Comparison of ENCODE assay signal across 1 cellular context in genomic region chr4:69832326-69833030, GRCh38.
TF ChIP-seq lines count a peak whose summit lies in the region.

No MANE protein-coding gene starts in this region.

TF ChIP-seq in HepG2, 621 proteins besides CTCF, POLR2A, EP300 and RAD21 (continued from another document and continues in another):
- TF ChIP-seq ZNF704 (CRISPR knock-in tag; IDR thresholded peaks at IDR 0.05; ENCODE audit: borderline replicate concordance) (no peak), ZBTB8A (CRISPR knock-in tag; IDR thresholded peaks at IDR 0.05; ENCODE audit: borderline replicate concordance, low read depth) (no peak; the same call in 1 of the 2 replicates), CHD4 (IDR thresholded peaks at IDR 0.05; ENCODE audit: borderline replicate concordance, low read length) (peak; percentile 84; the same call in 1 of the 2 replicates), SATB2 (CRISPR knock-in tag; IDR thresholded peaks at IDR 0.05) (no peak), ZNF83 (CRISPR knock-in tag; IDR thresholded peaks at IDR 0.05; ENCODE audit: borderline replicate concordance) (no peak), ZIK1 (CRISPR knock-in tag; IDR thresholded peaks at IDR 0.05; ENCODE audit: borderline replicate concordance, low read depth) (no peak), ZNF331 (CRISPR knock-in tag; IDR thresholded peaks at IDR 0.05) (peak; percentile 74; the same call in 1 of the 2 replicates), FOSL2 (CRISPR knock-in tag; IDR thresholded peaks at IDR 0.05) (peak; percentile 83), IKZF4 (CRISPR knock-in tag; IDR thresholded peaks at IDR 0.05; ENCODE audit: borderline replicate concordance, low read depth, not compliant biosample characterization) (no peak), HNRNPLL (IDR thresholded peaks at IDR 0.05; ENCODE audit: low read depth, low read length, poor library complexity, severe bottlenecking) (no peak), RNF2 (conservative IDR thresholded peaks at IDR 0.05; ENCODE audit: low read depth) (no peak), REST (IDR thresholded peaks at IDR 0.05; ENCODE audit: borderline replicate concordance in 1 of 2, low read depth in 1 of 2, low read length in 2 of 2) (peak in 1 of 2 experiments; percentile 76; a peak in 2 of 4 replicates), ZNF660 (CRISPR knock-in tag; IDR thresholded peaks at IDR 0.05; ENCODE audit: borderline replicate concordance, low read depth) (no peak), GABPA (IDR thresholded peaks at IDR 0.05; ENCODE audit: low read depth, low read length) (no peak), GABPA (CRISPR knock-in tag; IDR thresholded peaks at IDR 0.05; ENCODE audit: low read depth) (peak; percentile 55; the same call in 1 of the 2 replicates), RCOR2 (CRISPR knock-in tag; IDR thresholded peaks at IDR 0.05) (peak; percentile 66; the same call in 1 of the 2 replicates), CBX1 (IDR thresholded peaks at IDR 0.05; ENCODE audit: low read depth) (no peak), PHF5A (CRISPR knock-in tag; IDR thresholded peaks at IDR 0.05; ENCODE audit: low read depth, unreplicated experiment) (no peak), SALL2 (CRISPR knock-in tag; IDR thresholded peaks at IDR 0.05) (peak; percentile 10; the same call in 1 of the 2 replicates), ZNF33A (CRISPR knock-in tag; IDR thresholded peaks at IDR 0.05; ENCODE audit: borderline replicate concordance) (no peak), ZNF431 (CRISPR knock-in tag; IDR thresholded peaks at IDR 0.05; ENCODE audit: borderline replicate concordance, low read depth) (no peak; the same call in 1 of the 2 replicates), EZH2 (conservative IDR thresholded peaks at IDR 0.05; ENCODE audit: low read depth, low read length) (no peak), ZMYM4 (CRISPR knock-in tag; IDR thresholded peaks at IDR 0.05) (peak; percentile 98)
- TF ChIP-seq, protein P1, sequence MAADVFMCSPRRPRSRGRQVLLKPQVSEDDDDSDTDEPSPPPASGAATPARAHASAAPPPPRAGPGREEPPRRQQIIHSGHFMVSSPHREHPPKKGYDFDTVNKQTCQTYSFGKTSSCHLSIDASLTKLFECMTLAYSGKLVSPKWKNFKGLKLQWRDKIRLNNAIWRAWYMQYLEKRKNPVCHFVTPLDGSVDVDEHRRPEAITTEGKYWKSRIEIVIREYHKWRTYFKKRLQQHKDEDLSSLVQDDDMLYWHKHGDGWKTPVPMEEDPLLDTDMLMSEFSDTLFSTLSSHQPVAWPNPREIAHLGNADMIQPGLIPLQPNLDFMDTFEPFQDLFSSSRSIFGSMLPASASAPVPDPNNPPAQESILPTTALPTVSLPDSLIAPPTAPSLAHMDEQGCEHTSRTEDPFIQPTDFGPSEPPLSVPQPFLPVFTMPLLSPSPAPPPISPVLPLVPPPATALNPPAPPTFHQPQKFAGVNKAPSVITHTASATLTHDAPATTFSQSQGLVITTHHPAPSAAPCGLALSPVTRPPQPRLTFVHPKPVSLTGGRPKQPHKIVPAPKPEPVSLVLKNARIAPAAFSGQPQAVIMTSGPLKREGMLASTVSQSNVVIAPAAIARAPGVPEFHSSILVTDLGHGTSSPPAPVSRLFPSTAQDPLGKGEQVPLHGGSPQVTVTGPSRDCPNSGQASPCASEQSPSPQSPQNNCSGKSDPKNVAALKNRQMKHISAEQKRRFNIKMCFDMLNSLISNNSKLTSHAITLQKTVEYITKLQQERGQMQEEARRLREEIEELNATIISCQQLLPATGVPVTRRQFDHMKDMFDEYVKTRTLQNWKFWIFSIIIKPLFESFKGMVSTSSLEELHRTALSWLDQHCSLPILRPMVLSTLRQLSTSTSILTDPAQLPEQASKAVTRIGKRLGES (CRISPR knock-in tag; IDR thresholded peaks at IDR 0.05; ENCODE audit: borderline replicate concordance) = no peak
- TF ChIP-seq, protein P2, sequence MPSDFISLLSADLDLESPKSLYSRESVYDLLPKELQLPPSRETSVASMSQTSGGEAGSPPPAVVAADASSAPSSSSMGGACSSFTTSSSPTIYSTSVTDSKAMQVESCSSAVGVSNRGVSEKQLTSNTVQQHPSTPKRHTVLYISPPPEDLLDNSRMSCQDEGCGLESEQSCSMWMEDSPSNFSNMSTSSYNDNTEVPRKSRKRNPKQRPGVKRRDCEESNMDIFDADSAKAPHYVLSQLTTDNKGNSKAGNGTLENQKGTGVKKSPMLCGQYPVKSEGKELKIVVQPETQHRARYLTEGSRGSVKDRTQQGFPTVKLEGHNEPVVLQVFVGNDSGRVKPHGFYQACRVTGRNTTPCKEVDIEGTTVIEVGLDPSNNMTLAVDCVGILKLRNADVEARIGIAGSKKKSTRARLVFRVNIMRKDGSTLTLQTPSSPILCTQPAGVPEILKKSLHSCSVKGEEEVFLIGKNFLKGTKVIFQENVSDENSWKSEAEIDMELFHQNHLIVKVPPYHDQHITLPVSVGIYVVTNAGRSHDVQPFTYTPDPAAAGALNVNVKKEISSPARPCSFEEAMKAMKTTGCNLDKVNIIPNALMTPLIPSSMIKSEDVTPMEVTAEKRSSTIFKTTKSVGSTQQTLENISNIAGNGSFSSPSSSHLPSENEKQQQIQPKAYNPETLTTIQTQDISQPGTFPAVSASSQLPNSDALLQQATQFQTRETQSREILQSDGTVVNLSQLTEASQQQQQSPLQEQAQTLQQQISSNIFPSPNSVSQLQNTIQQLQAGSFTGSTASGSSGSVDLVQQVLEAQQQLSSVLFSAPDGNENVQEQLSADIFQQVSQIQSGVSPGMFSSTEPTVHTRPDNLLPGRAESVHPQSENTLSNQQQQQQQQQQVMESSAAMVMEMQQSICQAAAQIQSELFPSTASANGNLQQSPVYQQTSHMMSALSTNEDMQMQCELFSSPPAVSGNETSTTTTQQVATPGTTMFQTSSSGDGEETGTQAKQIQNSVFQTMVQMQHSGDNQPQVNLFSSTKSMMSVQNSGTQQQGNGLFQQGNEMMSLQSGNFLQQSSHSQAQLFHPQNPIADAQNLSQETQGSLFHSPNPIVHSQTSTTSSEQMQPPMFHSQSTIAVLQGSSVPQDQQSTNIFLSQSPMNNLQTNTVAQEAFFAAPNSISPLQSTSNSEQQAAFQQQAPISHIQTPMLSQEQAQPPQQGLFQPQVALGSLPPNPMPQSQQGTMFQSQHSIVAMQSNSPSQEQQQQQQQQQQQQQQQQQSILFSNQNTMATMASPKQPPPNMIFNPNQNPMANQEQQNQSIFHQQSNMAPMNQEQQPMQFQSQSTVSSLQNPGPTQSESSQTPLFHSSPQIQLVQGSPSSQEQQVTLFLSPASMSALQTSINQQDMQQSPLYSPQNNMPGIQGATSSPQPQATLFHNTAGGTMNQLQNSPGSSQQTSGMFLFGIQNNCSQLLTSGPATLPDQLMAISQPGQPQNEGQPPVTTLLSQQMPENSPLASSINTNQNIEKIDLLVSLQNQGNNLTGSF (CRISPR knock-in tag; IDR thresholded peaks at IDR 0.05) = no peak
- TF ChIP-seq, protein P3, sequence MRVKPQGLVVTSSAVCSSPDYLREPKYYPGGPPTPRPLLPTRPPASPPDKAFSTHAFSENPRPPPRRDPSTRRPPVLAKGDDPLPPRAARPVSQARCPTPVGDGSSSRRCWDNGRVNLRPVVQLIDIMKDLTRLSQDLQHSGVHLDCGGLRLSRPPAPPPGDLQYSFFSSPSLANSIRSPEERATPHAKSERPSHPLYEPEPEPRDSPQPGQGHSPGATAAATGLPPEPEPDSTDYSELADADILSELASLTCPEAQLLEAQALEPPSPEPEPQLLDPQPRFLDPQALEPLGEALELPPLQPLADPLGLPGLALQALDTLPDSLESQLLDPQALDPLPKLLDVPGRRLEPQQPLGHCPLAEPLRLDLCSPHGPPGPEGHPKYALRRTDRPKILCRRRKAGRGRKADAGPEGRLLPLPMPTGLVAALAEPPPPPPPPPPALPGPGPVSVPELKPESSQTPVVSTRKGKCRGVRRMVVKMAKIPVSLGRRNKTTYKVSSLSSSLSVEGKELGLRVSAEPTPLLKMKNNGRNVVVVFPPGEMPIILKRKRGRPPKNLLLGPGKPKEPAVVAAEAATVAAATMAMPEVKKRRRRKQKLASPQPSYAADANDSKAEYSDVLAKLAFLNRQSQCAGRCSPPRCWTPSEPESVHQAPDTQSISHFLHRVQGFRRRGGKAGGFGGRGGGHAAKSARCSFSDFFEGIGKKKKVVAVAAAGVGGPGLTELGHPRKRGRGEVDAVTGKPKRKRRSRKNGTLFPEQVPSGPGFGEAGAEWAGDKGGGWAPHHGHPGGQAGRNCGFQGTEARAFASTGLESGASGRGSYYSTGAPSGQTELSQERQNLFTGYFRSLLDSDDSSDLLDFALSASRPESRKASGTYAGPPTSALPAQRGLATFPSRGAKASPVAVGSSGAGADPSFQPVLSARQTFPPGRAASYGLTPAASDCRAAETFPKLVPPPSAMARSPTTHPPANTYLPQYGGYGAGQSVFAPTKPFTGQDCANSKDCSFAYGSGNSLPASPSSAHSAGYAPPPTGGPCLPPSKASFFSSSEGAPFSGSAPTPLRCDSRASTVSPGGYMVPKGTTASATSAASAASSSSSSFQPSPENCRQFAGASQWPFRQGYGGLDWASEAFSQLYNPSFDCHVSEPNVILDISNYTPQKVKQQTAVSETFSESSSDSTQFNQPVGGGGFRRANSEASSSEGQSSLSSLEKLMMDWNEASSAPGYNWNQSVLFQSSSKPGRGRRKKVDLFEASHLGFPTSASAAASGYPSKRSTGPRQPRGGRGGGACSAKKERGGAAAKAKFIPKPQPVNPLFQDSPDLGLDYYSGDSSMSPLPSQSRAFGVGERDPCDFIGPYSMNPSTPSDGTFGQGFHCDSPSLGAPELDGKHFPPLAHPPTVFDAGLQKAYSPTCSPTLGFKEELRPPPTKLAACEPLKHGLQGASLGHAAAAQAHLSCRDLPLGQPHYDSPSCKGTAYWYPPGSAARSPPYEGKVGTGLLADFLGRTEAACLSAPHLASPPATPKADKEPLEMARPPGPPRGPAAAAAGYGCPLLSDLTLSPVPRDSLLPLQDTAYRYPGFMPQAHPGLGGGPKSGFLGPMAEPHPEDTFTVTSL (CRISPR knock-in tag; IDR thresholded peaks at IDR 0.05; ENCODE audit: borderline replicate concordance) = peak; percentile 96
- TF ChIP-seq, protein P4, sequence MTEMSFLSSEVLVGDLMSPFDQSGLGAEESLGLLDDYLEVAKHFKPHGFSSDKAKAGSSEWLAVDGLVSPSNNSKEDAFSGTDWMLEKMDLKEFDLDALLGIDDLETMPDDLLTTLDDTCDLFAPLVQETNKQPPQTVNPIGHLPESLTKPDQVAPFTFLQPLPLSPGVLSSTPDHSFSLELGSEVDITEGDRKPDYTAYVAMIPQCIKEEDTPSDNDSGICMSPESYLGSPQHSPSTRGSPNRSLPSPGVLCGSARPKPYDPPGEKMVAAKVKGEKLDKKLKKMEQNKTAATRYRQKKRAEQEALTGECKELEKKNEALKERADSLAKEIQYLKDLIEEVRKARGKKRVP (CRISPR knock-in tag; IDR thresholded peaks at IDR 0.05) = peak in 1 of 2 experiments; percentile 72; a peak in 2 of 4 replicates
- TF ChIP-seq, protein P5, sequence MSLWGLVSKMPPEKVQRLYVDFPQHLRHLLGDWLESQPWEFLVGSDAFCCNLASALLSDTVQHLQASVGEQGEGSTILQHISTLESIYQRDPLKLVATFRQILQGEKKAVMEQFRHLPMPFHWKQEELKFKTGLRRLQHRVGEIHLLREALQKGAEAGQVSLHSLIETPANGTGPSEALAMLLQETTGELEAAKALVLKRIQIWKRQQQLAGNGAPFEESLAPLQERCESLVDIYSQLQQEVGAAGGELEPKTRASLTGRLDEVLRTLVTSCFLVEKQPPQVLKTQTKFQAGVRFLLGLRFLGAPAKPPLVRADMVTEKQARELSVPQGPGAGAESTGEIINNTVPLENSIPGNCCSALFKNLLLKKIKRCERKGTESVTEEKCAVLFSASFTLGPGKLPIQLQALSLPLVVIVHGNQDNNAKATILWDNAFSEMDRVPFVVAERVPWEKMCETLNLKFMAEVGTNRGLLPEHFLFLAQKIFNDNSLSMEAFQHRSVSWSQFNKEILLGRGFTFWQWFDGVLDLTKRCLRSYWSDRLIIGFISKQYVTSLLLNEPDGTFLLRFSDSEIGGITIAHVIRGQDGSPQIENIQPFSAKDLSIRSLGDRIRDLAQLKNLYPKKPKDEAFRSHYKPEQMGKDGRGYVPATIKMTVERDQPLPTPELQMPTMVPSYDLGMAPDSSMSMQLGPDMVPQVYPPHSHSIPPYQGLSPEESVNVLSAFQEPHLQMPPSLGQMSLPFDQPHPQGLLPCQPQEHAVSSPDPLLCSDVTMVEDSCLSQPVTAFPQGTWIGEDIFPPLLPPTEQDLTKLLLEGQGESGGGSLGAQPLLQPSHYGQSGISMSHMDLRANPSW (CRISPR knock-in tag; IDR thresholded peaks at IDR 0.05; ENCODE audit: borderline replicate concordance) = no peak
